In genomic region chr10:128001886-128002285, GRCh38 we compare ENCODE assay signal across 2 cellular contexts.
TF ChIP-seq lines count a peak whose summit lies in the region.

No MANE protein-coding gene starts in this region.

TF ChIP-seq in WTC11, 78 proteins besides CTCF, POLR2A, EP300 and RAD21 (continues in another document):
- TF ChIP-seq, protein P1, sequence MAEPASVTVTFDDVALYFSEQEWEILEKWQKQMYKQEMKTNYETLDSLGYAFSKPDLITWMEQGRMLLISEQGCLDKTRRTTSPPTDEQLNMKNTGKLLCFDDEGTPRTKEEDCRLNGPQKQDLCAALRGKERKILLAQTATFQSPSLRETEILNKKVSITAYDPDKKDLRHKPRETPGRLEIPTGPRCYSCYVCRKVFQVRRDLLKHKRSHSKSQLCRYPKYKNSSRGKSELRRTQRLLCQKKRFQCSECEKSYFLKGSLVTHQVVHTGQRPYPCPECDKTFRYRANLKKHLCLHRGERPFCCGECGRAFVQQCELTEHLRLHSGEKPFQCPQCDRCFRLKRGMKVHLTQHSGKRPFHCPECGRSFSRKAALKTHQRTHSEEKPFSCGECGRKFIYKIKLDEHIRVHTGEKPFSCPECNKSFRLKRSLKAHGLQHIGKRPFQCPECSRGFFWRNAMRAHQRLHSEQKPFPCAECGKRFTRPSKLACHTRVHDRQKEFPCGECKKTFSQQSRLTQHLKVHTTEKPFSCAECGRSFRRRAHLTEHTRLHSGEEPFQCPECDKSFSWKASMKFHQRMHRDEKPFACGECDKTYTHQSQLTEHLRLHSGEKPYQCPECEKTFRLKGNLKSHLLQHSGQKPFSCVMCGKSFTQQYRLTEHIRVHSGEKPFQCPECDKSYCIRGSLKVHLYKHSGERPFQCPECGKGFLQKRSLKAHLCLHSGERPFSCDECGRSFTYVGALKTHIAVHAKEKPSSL (CRISPR knock-in tag; conservative IDR thresholded peaks at IDR 0.05) = no peak
- TF ChIP-seq, protein P2, sequence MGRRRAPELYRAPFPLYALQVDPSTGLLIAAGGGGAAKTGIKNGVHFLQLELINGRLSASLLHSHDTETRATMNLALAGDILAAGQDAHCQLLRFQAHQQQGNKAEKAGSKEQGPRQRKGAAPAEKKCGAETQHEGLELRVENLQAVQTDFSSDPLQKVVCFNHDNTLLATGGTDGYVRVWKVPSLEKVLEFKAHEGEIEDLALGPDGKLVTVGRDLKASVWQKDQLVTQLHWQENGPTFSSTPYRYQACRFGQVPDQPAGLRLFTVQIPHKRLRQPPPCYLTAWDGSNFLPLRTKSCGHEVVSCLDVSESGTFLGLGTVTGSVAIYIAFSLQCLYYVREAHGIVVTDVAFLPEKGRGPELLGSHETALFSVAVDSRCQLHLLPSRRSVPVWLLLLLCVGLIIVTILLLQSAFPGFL (CRISPR knock-in tag; IDR thresholded peaks at IDR 0.05; ENCODE audit: borderline replicate concordance) = no peak
- no peak for TF ChIP-seq JAZF1 (CRISPR knock-in tag; IDR thresholded peaks at IDR 0.05)
- TF ChIP-seq IRF2 (CRISPR knock-in tag; IDR thresholded peaks at IDR 0.05; ENCODE audit: borderline replicate concordance, low read depth) = no peak
- TF ChIP-seq SMAD3 (CRISPR knock-in tag; IDR thresholded peaks at IDR 0.05; ENCODE audit: borderline replicate concordance) = no peak
- no peak for TF ChIP-seq CREB1 (CRISPR knock-in tag; IDR thresholded peaks at IDR 0.05)
- TF ChIP-seq ARID4B (CRISPR knock-in tag; IDR thresholded peaks at IDR 0.05; ENCODE audit: borderline replicate concordance) = no peak
- no peak for TF ChIP-seq ZBTB21 (CRISPR knock-in tag; IDR thresholded peaks at IDR 0.05; ENCODE audit: borderline replicate concordance)
- no peak for TF ChIP-seq SMAD4 (CRISPR knock-in tag; IDR thresholded peaks at IDR 0.05)
- no peak for TF ChIP-seq FOXP4 (CRISPR knock-in tag; IDR thresholded peaks at IDR 0.05)
- no peak for TF ChIP-seq AR (CRISPR knock-in tag; IDR thresholded peaks at IDR 0.05)
- no peak for TF ChIP-seq ESRRA (CRISPR knock-in tag; IDR thresholded peaks at IDR 0.05; ENCODE audit: borderline replicate concordance)

TF ChIP-seq in H1, 55 proteins besides CTCF, POLR2A, EP300 and RAD21 (continued from another document):
- TF ChIP-seq PHF8 (conservative IDR thresholded peaks at IDR 0.05; ENCODE audit: low read depth, low read length) = no peak
- TF ChIP-seq, protein P3, sequence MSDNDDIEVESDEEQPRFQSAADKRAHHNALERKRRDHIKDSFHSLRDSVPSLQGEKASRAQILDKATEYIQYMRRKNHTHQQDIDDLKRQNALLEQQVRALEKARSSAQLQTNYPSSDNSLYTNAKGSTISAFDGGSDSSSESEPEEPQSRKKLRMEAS (IDR thresholded peaks at IDR 0.05) = no peak
- TF ChIP-seq CHD1 (IDR thresholded peaks at IDR 0.05; ENCODE audit: low read depth, low read length) = no peak
- no peak for TF ChIP-seq NRF1 (IDR thresholded peaks at IDR 0.05; ENCODE audit: low read depth, low read length)
- TF ChIP-seq CTBP2 (IDR thresholded peaks at IDR 0.05; ENCODE audit: borderline replicate concordance, insufficient read depth, insufficient read length, low read length) = no peak
- TF ChIP-seq JUN (IDR thresholded peaks at IDR 0.05; ENCODE audit: low read depth, low read length) = no peak
